ENCODE assay signal across 12 cellular contexts in the genomic region with DNA sequence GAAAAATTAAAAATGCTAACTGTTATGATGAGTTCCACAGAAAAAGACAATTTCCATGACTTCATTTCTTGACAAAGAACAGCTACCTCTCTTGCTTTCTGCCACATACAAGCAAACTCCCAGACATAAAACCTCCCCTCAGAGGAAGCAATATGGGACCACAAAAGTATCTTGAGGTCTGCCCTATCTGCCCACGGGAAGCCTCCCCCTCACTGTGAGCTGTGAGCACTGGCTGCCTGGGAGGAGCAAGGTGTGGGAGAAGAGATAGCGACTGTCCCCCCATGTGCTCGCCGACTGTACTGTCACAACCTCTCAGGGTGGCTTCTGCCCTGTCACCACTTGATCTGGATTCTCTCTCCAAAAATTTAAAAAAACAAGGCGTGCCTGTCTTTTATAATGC.
DNase-seq lines count a peak whose midpoint lies in the region; TF ChIP-seq lines count a peak whose summit lies in the region.
"Had no signal": no experiment of that assay in that cellular context is flagged by ENCODE, and none has a peak within 500 bp of the region (broad histone marks: within the 10 kb centered on the region; RNA-seq: fewer than 3 reads in every experiment).

No MANE protein-coding gene starts in this region.

- no peak overlapping the region for H3K4me3 ChIP-seq in H7 (ENCODE audit: insufficient read depth, low read depth, low read length)

- TF ChIP-seq CTCF in brain (conservative IDR thresholded peaks at IDR 0.05) = no peak

- H3K36me3 ChIP-seq in H7 (replicated peaks; ENCODE audit: control insufficient read depth, insufficient read depth, low read length) = no peaks in the 10 kb centered on the region

- peaks cover 7% of the 10 kb centered on the region for H3K36me3 Mint-ChIP-seq in brain
- H3K36me3 Mint-ChIP-seq: CD14-positive monocyte had no signal

- H3K27me3 Mint-ChIP-seq in brain = peaks cover 2% of the 10 kb centered on the region

- H3K4me1 Mint-ChIP-seq in brain = peaks cover 55% of the 10 kb centered on the region
- H3K4me1 Mint-ChIP-seq: CD14-positive monocyte had no signal

- H3K27me3 ChIP-seq in H7 (ENCODE audit: control insufficient read depth, insufficient read depth, low read length) = no peaks in the 10 kb centered on the region

- peaks cover 0 to 4% (median 0%) of the 10 kb centered on the region in 5 experiments for H3K9me3 Mint-ChIP-seq in brain

- DNase-seq in H7 (peak; percentile 15), HPDE6-E6E7 (ENCODE audit: extremely low spot score) (no peak), DMS153 (lab: John Stamatoyannopoulos, UW) (no peak), SKM-1 (lab: John Stamatoyannopoulos, UW; ENCODE audit: unreplicated experiment) (no peak)
- peak; percentile 73 for DNase-seq in activated CD4-positive, alpha-beta T cell treated with anti-CD3 and anti-CD28 coated beads for 48 hours
- DNase-seq in stimulated activated CD4-positive, alpha-beta T cell treated with anti-CD3 and anti-CD28 coated beads, Interleukin-4, amount 100 ng/mL, for 4 hours = peak; percentile 10 to 68
- no peak for DNase-seq in activated CD4-positive, CD25-positive, alpha-beta regulatory T cell treated with anti-CD3 and anti-CD28 coated beads, Interleukin-2, amount 50 U/mL, for 72 hours
- DNase-seq: NCI-H146, occipital lobe, substantia nigra had no signal

- H3K27ac Mint-ChIP-seq in brain = peak overlapping the region in 3 of 5 experiments; percentile 8 to 79 (median 13)
- H3K27ac Mint-ChIP-seq: CD14-positive monocyte had no signal

- no peak overlapping the region for H3K4me3 Mint-ChIP-seq in brain
- H3K4me3 Mint-ChIP-seq: CD14-positive monocyte had no signal

Comparison
In these comparisons a context has a peak if more than half of its experiments do, and no peak if none do; other contexts are left out.
1. DNase-seq: peak in H7 (single experiment), activated CD4-positive, alpha-beta T cell treated with anti-CD3 and anti-CD28 coated beads for 48 hours (single experiment) and stimulated activated CD4-positive, alpha-beta T cell treated with anti-CD3 and anti-CD28 coated beads, Interleukin-4, amount 100 ng/mL, for 4 hours (2 of 2); none in HPDE6-E6E7 (single experiment), DMS153 (single experiment), activated CD4-positive, CD25-positive, alpha-beta regulatory T cell treated with anti-CD3 and anti-CD28 coated beads, Interleukin-2, amount 50 U/mL, for 72 hours (single experiment) and SKM-1 (single experiment).